Comparison of ENCODE assay signal across 8 cellular contexts in the genomic region with DNA sequence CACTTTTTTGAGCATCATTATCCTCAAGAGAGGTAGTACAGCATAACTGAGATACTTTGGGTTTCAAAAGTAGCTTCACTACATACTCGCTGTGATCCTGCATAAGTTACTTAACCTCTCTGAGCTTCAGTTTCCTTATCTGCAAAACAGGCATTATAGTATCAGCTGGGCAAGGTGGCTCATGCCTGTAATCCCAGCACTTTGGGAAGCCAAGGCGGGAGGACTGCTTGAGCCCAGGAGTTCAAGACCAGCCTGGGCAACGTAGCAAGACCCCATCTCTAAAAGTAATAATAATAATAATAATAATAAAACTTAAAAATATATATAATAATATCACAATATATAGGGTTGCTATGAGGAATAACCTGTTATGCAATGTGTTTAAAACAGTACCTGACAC.
"Had no signal": no experiment of that assay in that cellular context is flagged by ENCODE, and none has a peak within 500 bp of the region (broad histone marks: within the 10 kb centered on the region; RNA-seq: fewer than 3 reads in every experiment).

No MANE protein-coding gene starts in this region.

- H3K4me3 ChIP-seq: GM23338 had no signal

- H3K4me1 Mint-ChIP-seq: GM23338, H9 had no signal

- H3K27me3 Mint-ChIP-seq: IgD-negative memory B cell had no signal

- H3K27ac Mint-ChIP-seq: GM23338, H9, HFFc6 had no signal

- H3K27ac ChIP-seq: HL-60 had no signal

- H3K4me3 Mint-ChIP-seq: GM23338, H9, HFFc6, IgD-negative memory B cell had no signal

- H3K9me3 Mint-ChIP-seq: GM23338, H9, HFFc6, IgD-negative memory B cell had no signal

- DNase-seq: H9, HCEC 1CT, HFFc6, KG1 had no signal

- ATAC-seq: GM23338, HepG2 had no signal

- H3K36me3 Mint-ChIP-seq: IgD-negative memory B cell had no signal
